ENCODE assay signal across 18 cellular contexts in the genomic region with DNA sequence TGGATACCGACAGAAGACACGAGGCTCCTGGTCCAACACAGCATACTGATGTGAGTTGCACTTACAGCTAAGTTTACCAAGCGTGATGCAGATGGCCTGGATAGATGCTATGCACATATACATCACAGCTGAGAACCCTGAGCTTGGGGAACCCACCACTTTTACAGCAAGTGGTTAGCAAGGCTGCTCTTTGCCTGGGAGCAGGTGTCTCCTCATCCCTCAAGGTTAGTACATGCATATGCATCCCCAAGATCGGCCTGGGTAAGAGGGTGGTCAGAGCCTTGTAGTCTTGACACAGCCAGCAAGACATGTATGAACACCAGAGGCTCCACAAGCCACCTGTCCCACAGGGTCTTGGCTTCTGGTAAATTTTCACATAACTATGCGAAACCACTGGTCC. TPM values are rescaled to one million over a fixed set of nuclear protein-coding genes. Genes with fewer than 3 reads are reported as not detected.
DNase-seq lines count a peak whose midpoint lies in the region; ATAC-seq and TF ChIP-seq lines count a peak whose summit lies in the region.
"Had no signal": no experiment of that assay in that cellular context is flagged by ENCODE, and none has a peak within 500 bp of the region (broad histone marks: within the 10 kb centered on the region; RNA-seq: fewer than 3 reads in every experiment).

No MANE protein-coding gene starts in this region.

- H3K4me1 Mint-ChIP-seq in activated CD4-positive, alpha-beta T cell treated with anti-CD3 and anti-CD28 coated beads, Interleukin-2, amount 10 ng/mL, durations not matched to agents 24 days and 14 days = peaks cover 47% of the 10 kb centered on the region
- H3K4me1 Mint-ChIP-seq in activated CD8-positive, alpha-beta T cell treated with anti-CD3 and anti-CD28 coated beads, Interleukin-2, amount 10 ng/mL, durations not matched to agents 7 days and 5 days (ENCODE audit: low read depth) = peaks cover 60% of the 10 kb centered on the region
- H3K4me1 Mint-ChIP-seq in natural killer cell = peaks cover 21 to 24% of the 10 kb centered on the region in 2 donors

- peak overlapping the region; percentile 91; the same call in 1 of the 2 replicates for H2AFZ ChIP-seq in KMS-11 (ENCODE audit: low read depth)

- no peak overlapping the region for H3K27ac Mint-ChIP-seq in activated CD4-positive, alpha-beta T cell treated with anti-CD3 and anti-CD28 coated beads, Interleukin-2, amount 10 ng/mL, durations not matched to agents 24 days and 14 days
- peak overlapping the region; percentile 89 for H3K27ac Mint-ChIP-seq in activated CD8-positive, alpha-beta T cell treated with anti-CD3 and anti-CD28 coated beads, Interleukin-2, amount 10 ng/mL, durations not matched to agents 7 days and 5 days
- H3K27ac Mint-ChIP-seq in natural killer cell = peak overlapping the region; percentile 90 to 94

- peak overlapping the region; percentile 80 for H3K4me2 ChIP-seq in KMS-11

- ATAC-seq in activated CD8-positive, alpha-beta T cell treated with anti-CD3 and anti-CD28 coated beads, Interleukin-2, amount 10 ng/mL, durations not matched to agents 7 days and 5 days = no peak
- no peak for ATAC-seq in natural killer cell
- ATAC-seq: mucosa of descending colon, upper lobe of right lung had no signal

- peaks cover 6% of the 10 kb centered on the region for H3K9me3 Mint-ChIP-seq in activated CD4-positive, alpha-beta T cell treated with anti-CD3 and anti-CD28 coated beads, Interleukin-2, amount 10 ng/mL, durations not matched to agents 24 days and 14 days
- no peaks in the 10 kb centered on the region for H3K9me3 Mint-ChIP-seq in activated CD8-positive, alpha-beta T cell treated with anti-CD3 and anti-CD28 coated beads, Interleukin-2, amount 10 ng/mL, durations not matched to agents 7 days and 5 days (ENCODE audit: insufficient read depth)
- no peaks in the 10 kb centered on the region for H3K9me3 Mint-ChIP-seq in natural killer cell

- CTCF ChIA-PET in activated CD8-positive, alpha-beta T cell treated with anti-CD3 and anti-CD28 coated beads, Interleukin-2, amount 10 ng/mL, durations not matched to agents 7 days and 5 days (lab: Charles Lee) = interaction anchor here (0.6 to 6.3 kb wide), 12 partner anchors 8 to 329 kb away, joined by 3 to 138 read pairs (median 5); a partner anchor contains a TSS

- no peaks in the 10 kb centered on the region for H3K79me2 ChIP-seq in KMS-11 (ENCODE audit: insufficient read depth, low read depth)

- peaks cover 35% of the 10 kb centered on the region for H3K27me3 Mint-ChIP-seq in activated CD4-positive, alpha-beta T cell treated with anti-CD3 and anti-CD28 coated beads, Interleukin-2, amount 10 ng/mL, durations not matched to agents 24 days and 14 days
- peaks cover 15% of the 10 kb centered on the region for H3K27me3 Mint-ChIP-seq in activated CD8-positive, alpha-beta T cell treated with anti-CD3 and anti-CD28 coated beads, Interleukin-2, amount 10 ng/mL, durations not matched to agents 7 days and 5 days (ENCODE audit: low read depth)
- H3K27me3 Mint-ChIP-seq in natural killer cell (ENCODE audit: low read depth in 2 of 2) = peaks cover 26 to 28% of the 10 kb centered on the region in 2 donors

- intact Hi-C loops in activated CD4-positive, alpha-beta T cell treated with anti-CD3 and anti-CD28 coated beads, Interleukin-2, amount 10 ng/mL, durations not matched to agents 24 days and 14 days (cut with micrococcal nuclease) = no loop called here
- intact Hi-C loops in natural killer cell (cut with micrococcal nuclease) = loop anchor here (2.0 kb wide), 1 partner anchor 49 kb away; no protein-coding TSS in a partner anchor

- DNase-seq in activated CD4-positive, alpha-beta T cell treated with anti-CD3 and anti-CD28 coated beads, Interleukin-2, amount 10 ng/mL, durations not matched to agents 24 days and 14 days = no peak
- DNase-seq in activated CD4-positive, alpha-beta T cell treated with anti-CD3 and anti-CD28 coated beads, Interleukin-2, amount 50 U/mL, for 4 hours = no peak
- no peak for DNase-seq in activated CD8-positive, alpha-beta T cell treated with anti-CD3 and anti-CD28 coated beads, Interleukin-2, amount 10 ng/mL, durations not matched to agents 7 days and 5 days
- DNase-seq in natural killer cell (no peak), midbrain (lab: John Stamatoyannopoulos, UW) (no peak), MV-4-11 (lab: John Stamatoyannopoulos, UW) (no peak)
- DNase-seq in activated CD8-positive, alpha-beta memory T cell treated with anti-CD3 and anti-CD28 coated beads, Interleukin-2, amount 50 U/mL, for 4 hours = no peak
- DNase-seq: activated naive CD4-positive, alpha-beta T cell treated with anti-CD3 and anti-CD28 coated beads, Interleukin-2, amount 50 U/mL, for 16 hours; effector memory CD4-positive, alpha-beta T cell; HCEC 1CT; hypothalamus; mucosa of descending colon; NCI-H2227 treated with DMSO at 0.1 percent for 48 hours; SIG-M5; stimulated activated naive CD4-positive, alpha-beta T cell treated with Interleukin-2 at 50 U/mL for 16 hours; upper lobe of right lung had no signal

- H4K20me1 ChIP-seq in KMS-11 (ENCODE audit: insufficient read depth) = no peaks in the 10 kb centered on the region

- H3K36me3 ChIP-seq in KMS-11 (ENCODE audit: insufficient read depth) = no peaks in the 10 kb centered on the region
- H3K36me3 ChIP-seq: upper lobe of right lung had no signal

- peaks cover 49% of the 10 kb centered on the region for H3K4me1 ChIP-seq in KMS-11 (ENCODE audit: low read depth, poor library complexity, severe bottlenecking)

- H3K4me3 Mint-ChIP-seq in activated CD4-positive, alpha-beta T cell treated with anti-CD3 and anti-CD28 coated beads, Interleukin-2, amount 10 ng/mL, durations not matched to agents 24 days and 14 days = peak overlapping the region; percentile 74
- peak overlapping the region; percentile 66 for H3K4me3 Mint-ChIP-seq in activated CD8-positive, alpha-beta T cell treated with anti-CD3 and anti-CD28 coated beads, Interleukin-2, amount 10 ng/mL, durations not matched to agents 7 days and 5 days
- H3K4me3 Mint-ChIP-seq in natural killer cell = no peak overlapping the region

- POLR2A ChIA-PET in activated CD8-positive, alpha-beta T cell treated with anti-CD3 and anti-CD28 coated beads, Interleukin-2, amount 10 ng/mL, durations not matched to agents 7 days and 5 days (lab: Charles Lee) = interaction anchor here (1.9 to 2.4 kb wide), 2 partner anchors 11 to 131 kb away, joined by 6 to 12 read pairs; a partner anchor contains a TSS

- peak overlapping the region; percentile 96 for H3K27ac ChIP-seq in KMS-11
- H3K27ac ChIP-seq: upper lobe of right lung had no signal

- H3K27me3 ChIP-seq in KMS-11 (ENCODE audit: insufficient read depth, low read depth) = no peaks in the 10 kb centered on the region
- H3K27me3 ChIP-seq: upper lobe of right lung had no signal

- H3K9ac ChIP-seq in KMS-11 = no peak overlapping the region; the same call in 1 of the 2 replicates

- H3K4me3 ChIP-seq in KMS-11 (IDR thresholded peaks at IDR 0.05; ENCODE audit: insufficient read depth, low read depth, low read length) = no peak overlapping the region
- H3K4me3 ChIP-seq: mucosa of descending colon, upper lobe of right lung had no signal

- H3K36me3 Mint-ChIP-seq in activated CD4-positive, alpha-beta T cell treated with anti-CD3 and anti-CD28 coated beads, Interleukin-2, amount 10 ng/mL, durations not matched to agents 24 days and 14 days (ENCODE audit: low read depth) = peaks cover 4% of the 10 kb centered on the region
- H3K36me3 Mint-ChIP-seq in activated CD8-positive, alpha-beta T cell treated with anti-CD3 and anti-CD28 coated beads, Interleukin-2, amount 10 ng/mL, durations not matched to agents 7 days and 5 days (ENCODE audit: low read depth) = peaks cover 5% of the 10 kb centered on the region
- no peaks in the 10 kb centered on the region for H3K36me3 Mint-ChIP-seq in natural killer cell

- no peak for TF ChIP-seq CTCF in KMS-11 (conservative IDR thresholded peaks at IDR 0.05; ENCODE audit: low read depth, low read length)
- TF ChIP-seq CTCF in natural killer cell (IDR thresholded peaks at IDR 0.05) = no peak

RNA-seq across cellular contexts. Expression of a gene that starts 28.3 kb away (rescaled TPM):
- total RNA-seq in activated CD4-positive, alpha-beta T cell treated with anti-CD3 and anti-CD28 coated beads, Interleukin-2, amount 10 ng/mL, durations not matched to agents 24 days and 14 days = not detected in 2 replicates
- total RNA-seq in activated CD8-positive, alpha-beta T cell treated with anti-CD3 and anti-CD28 coated beads, Interleukin-2, amount 10 ng/mL, durations not matched to agents 7 days and 5 days = under 1 TPM in 1 of 2 experiments, not detected in 1; 0.11 TPM
- total RNA-seq in natural killer cell = under 1 TPM in 1 of 3 donors, not detected in 2; 0.18 TPM

RNA-seq across cellular contexts. Expression of a gene that starts 40.0 kb away (rescaled TPM):
- not detected in 2 replicates for total RNA-seq in activated CD4-positive, alpha-beta T cell treated with anti-CD3 and anti-CD28 coated beads, Interleukin-2, amount 10 ng/mL, durations not matched to agents 24 days and 14 days
- not detected for total RNA-seq in activated CD8-positive, alpha-beta T cell treated with anti-CD3 and anti-CD28 coated beads, Interleukin-2, amount 10 ng/mL, durations not matched to agents 7 days and 5 days
- total RNA-seq in natural killer cell = not detected
- total RNA-seq: mucosa of descending colon, osteocyte, upper lobe of right lung had no signal
